1 cellular context compared by ENCODE assay signal in the genomic region with DNA sequence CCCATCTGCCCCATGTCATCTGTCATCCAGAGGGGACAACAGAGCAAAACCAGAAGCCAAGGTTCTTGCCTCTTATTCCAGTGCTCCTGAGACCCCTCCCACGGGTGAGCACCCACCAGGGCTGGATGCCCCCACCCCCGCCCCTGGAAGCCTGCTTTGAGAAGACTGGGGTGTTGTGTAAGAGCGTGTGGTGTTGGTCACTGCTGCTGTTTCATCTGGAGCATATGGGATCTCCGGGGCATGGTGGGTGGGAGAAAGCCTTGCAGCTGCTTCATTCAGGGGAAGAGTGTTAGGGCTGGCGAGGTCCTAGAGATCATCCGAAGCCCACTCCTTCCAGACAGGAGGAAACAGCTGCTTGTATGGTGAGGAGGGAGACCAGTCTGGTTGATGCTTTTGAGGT.
A peak's percentile ranks its signal among the peaks of the same experiment; 100 is the strongest.
TF ChIP-seq lines count a peak whose summit lies in the region.

No MANE protein-coding gene starts in this region.

TF ChIP-seq in IMR-90, 13 proteins besides CTCF, POLR2A, EP300 and RAD21:
- no peak for TF ChIP-seq MAFK (IDR thresholded peaks at IDR 0.05; ENCODE audit: low read depth, low read length)
- 0 out of 2 replicates have a peak, but pooled peaks have one; percentile 3 for TF ChIP-seq CEBPB (IDR thresholded peaks at IDR 0.05; ENCODE audit: low read depth, low read length)
- TF ChIP-seq MXI1 (IDR thresholded peaks at IDR 0.05; ENCODE audit: borderline replicate concordance, low read depth, low read length) = no peak
- TF ChIP-seq, protein P1, sequence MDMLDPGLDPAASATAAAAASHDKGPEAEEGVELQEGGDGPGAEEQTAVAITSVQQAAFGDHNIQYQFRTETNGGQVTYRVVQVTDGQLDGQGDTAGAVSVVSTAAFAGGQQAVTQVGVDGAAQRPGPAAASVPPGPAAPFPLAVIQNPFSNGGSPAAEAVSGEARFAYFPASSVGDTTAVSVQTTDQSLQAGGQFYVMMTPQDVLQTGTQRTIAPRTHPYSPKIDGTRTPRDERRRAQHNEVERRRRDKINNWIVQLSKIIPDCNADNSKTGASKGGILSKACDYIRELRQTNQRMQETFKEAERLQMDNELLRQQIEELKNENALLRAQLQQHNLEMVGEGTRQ (IDR thresholded peaks at IDR 0.05; ENCODE audit: low read depth, low read length) = no peak
- no peak for TF ChIP-seq RCOR1 (IDR thresholded peaks at IDR 0.05; ENCODE audit: insufficient replicate concordance, low read length)
